21 cellular contexts compared by ENCODE assay signal in genomic region chr16:340370-341091, GRCh38. TPM values are rescaled to one million over a fixed set of nuclear protein-coding genes. Genes with fewer than 3 reads are reported as not detected.
DNase-seq lines count a peak whose midpoint lies in the region; ATAC-seq, FAIRE-seq and TF ChIP-seq lines count a peak whose summit lies in the region.
"Had no signal": no experiment of that assay in that cellular context is flagged by ENCODE, and none has a peak within 500 bp of the region (broad histone marks: within the 10 kb centered on the region; RNA-seq: fewer than 3 reads in every experiment).

No MANE protein-coding gene starts in this region.

- H3K27ac ChIP-seq in SK-N-MC, result peak overlapping the region; percentile 14; the same call in 1 of the 2 replicates
- peak overlapping the region; percentile 88 for H3K27ac ChIP-seq in HepG2 (ENCODE audit: extremely low read length, insufficient read depth, low read length)
- H3K27ac ChIP-seq: hepatocyte, WERI-Rb-1 had no signal

- TF ChIP-seq CTCF in HepG2 (CRISPR knock-in tag; IDR thresholded peaks at IDR 0.05), result peak; percentile 31; the same call in 1 of the 2 replicates

- no peak overlapping the region for H2AFZ ChIP-seq in HepG2 (ENCODE audit: low read length)
- H2AFZ ChIP-seq: hepatocyte had no signal

- H3K4me1 Mint-ChIP-seq in stimulated activated memory B cell treated with anti-CD40 and anti-IgM and Interleukin-4, amounts not matched to agents 10 μg/mL and 1 μg/mL and 100 μg/mL, for 72 hours, result peaks cover 67% of the 10 kb centered on the region

- BruUV-seq in HepG2 (replicated peaks; lab: Mats Ljungman, UMichigan), result no TSS peak

- 55% methylated on average over 14 of the region's 23 CpGs for WGBS in HepG2 (ENCODE audit: low lambda C conversion rate)

- no peak for TF ChIP-seq EP300 in HepG2 (IDR thresholded peaks at IDR 0.05; ENCODE audit: low read depth in 2 of 2, low read length in 2 of 2)
- no peak for TF ChIP-seq EP300 in HepG2 (CRISPR knock-in tag; IDR thresholded peaks at IDR 0.05; ENCODE audit: borderline replicate concordance)

- POLR2A ChIA-PET in HepG2 (lab: Yijun Ruan, JAX), result interaction anchor here (0.8 to 1.1 kb wide), 3 partner anchors 12 to 112 kb away, joined by 4 to 7 read pairs (median 5); partner anchors contain the start of genes AXIN1 and FAM234A

- H4K20me1 ChIP-seq in HepG2 (ENCODE audit: insufficient read depth, low read length), result peaks cover 20% of the 10 kb centered on the region

- ATAC-seq in Right ventricle myocardium superior (ENCODE audit: poor library complexity), result peak; percentile 51
- peak; percentile 80 for ATAC-seq in HepG2
- no peak for ATAC-seq in stimulated activated memory B cell treated with anti-CD40 and anti-IgM and Interleukin-4, amounts not matched to agents 10 μg/mL and 1 μg/mL and 100 μg/mL, for 72 hours

- H3K4me1 ChIP-seq in HepG2 (ENCODE audit: insufficient read depth, low read length), result peaks cover 76% of the 10 kb centered on the region

- in situ Hi-C loops in HepG2 (cut with HindIII; ENCODE audit: extremely low pct_ligation_motif_present, low pct_unique_long_range_greater_than_20kb), result no loop called here

- no peaks in the 10 kb centered on the region for H3K27me3 Mint-ChIP-seq in stimulated activated memory B cell treated with anti-CD40 and anti-IgM and Interleukin-4, amounts not matched to agents 10 μg/mL and 1 μg/mL and 100 μg/mL, for 72 hours
- H3K27me3 Mint-ChIP-seq: activated naive CD8-positive, alpha-beta T cell treated with anti-CD3 and anti-CD28 coated beads, Interleukin-2, amount 10 ng/mL, durations not matched to agents 7 days and 5 days had no signal

- H3K4me2 ChIP-seq in HepG2 (ENCODE audit: low read depth, low read length), result peak overlapping the region; percentile 62
- H3K4me2 ChIP-seq: hepatocyte had no signal

- intact Hi-C loops in Right ventricle myocardium superior (cut with DNase I) (no loop called here), cardiac septum (cut with DNase I) (no loop called here), HepG2 (cut with micrococcal nuclease; ENCODE audit: unreplicated experiment) (no loop called here)

- H3K27ac Mint-ChIP-seq in stimulated activated memory B cell treated with anti-CD40 and anti-IgM and Interleukin-4, amounts not matched to agents 10 μg/mL and 1 μg/mL and 100 μg/mL, for 72 hours, result peak overlapping the region; percentile 46

- H3K36me3 ChIP-seq in SK-N-MC (ENCODE audit: insufficient read depth, low read length) (peaks cover 8% of the 10 kb centered on the region; the same call in 1 of the 2 replicates), HepG2 (replicated peaks in 1 of 2; ENCODE audit: control insufficient read depth in 1 of 2, insufficient read depth in 2 of 2, low read length in 2 of 2) (peaks cover 9 to 11% of the 10 kb centered on the region in 2 experiments; a peak in 4 of 5 replicates)

- FAIRE-seq in HepG2 (lab: Jason Lieb, UNC), result peak; percentile 56
- FAIRE-seq: GM18507, HTR-8/SVneo, kidney had no signal

- H3K9me3 Mint-ChIP-seq in stimulated activated memory B cell treated with anti-CD40 and anti-IgM and Interleukin-4, amounts not matched to agents 10 μg/mL and 1 μg/mL and 100 μg/mL, for 72 hours, result no peaks in the 10 kb centered on the region
- H3K9me3 Mint-ChIP-seq: activated naive CD8-positive, alpha-beta T cell treated with anti-CD3 and anti-CD28 coated beads, Interleukin-2, amount 10 ng/mL, durations not matched to agents 7 days and 5 days had no signal

- H3K4me3 Mint-ChIP-seq in stimulated activated memory B cell treated with anti-CD40 and anti-IgM and Interleukin-4, amounts not matched to agents 10 μg/mL and 1 μg/mL and 100 μg/mL, for 72 hours, result no peak overlapping the region
- H3K4me3 Mint-ChIP-seq: neural crest cell had no signal

- CTCF ChIA-PET in HepG2 (lab: Yijun Ruan, JAX; ENCODE audit: low intra/inter-chr PET ratio, low total read pairs), result no interaction called here

- no peak for DNase-seq in Right ventricle myocardium superior
- no peak for DNase-seq in cardiac septum (ENCODE audit: low spot score)
- DNase-seq in SK-N-MC (ENCODE audit: low read depth, low spot score), result no peak
- DNase-seq in HepG2 (ENCODE audit: low spot score), result peak; percentile 66
- DNase-seq in COR-L47 (lab: John Stamatoyannopoulos, UW), result no peak
- no peak for DNase-seq in OCI-M2 (lab: John Stamatoyannopoulos, UW; ENCODE audit: unreplicated experiment)
- no peak for DNase-seq in DMS79 (lab: John Stamatoyannopoulos, UW)
- DNase-seq: ACHN; activated CD8-positive, alpha-beta memory T cell treated with anti-CD3 and anti-CD28 coated beads for 24 hours; activated naive CD8-positive, alpha-beta T cell treated with anti-CD3 and anti-CD28 coated beads, Interleukin-2, amount 10 ng/mL, durations not matched to agents 7 days and 5 days; activated T-cell treated with anti-CD3 and anti-CD28 coated beads, Interleukin-2, amount 50 U/mL, for 48 hours; kidney; NCI-H1417; NCI-H524 treated with DMSO at 0.1 percent for 48 hours; retina; WERI-Rb-1 had no signal

- H3K9me3 ChIP-seq in SK-N-MC (ENCODE audit: low read depth, low read length) (no peaks in the 10 kb centered on the region), HepG2 (ENCODE audit: low read length) (no peaks in the 10 kb centered on the region)

- no peak for TF ChIP-seq POLR2A in HepG2 (IDR thresholded peaks at IDR 0.05; ENCODE audit: insufficient read depth in 1 of 2, low read depth in 2 of 2, low read length in 2 of 2)

- H3K4me3 ChIP-seq in SK-N-MC (no peak overlapping the region), HepG2 (replicated peaks in 1 of 3; ENCODE audit: insufficient read depth in 1 of 3, low read depth in 2 of 3, low read length in 3 of 3) (peak overlapping the region in 1 of 3 experiments; percentile 35; a peak in 1 of 6 replicates)
- H3K4me3 ChIP-seq: hepatocyte had no signal

- peaks cover 84% of the 10 kb centered on the region for H3K79me2 ChIP-seq in HepG2 (ENCODE audit: insufficient read depth, low read length)

- H3K36me3 Mint-ChIP-seq in stimulated activated memory B cell treated with anti-CD40 and anti-IgM and Interleukin-4, amounts not matched to agents 10 μg/mL and 1 μg/mL and 100 μg/mL, for 72 hours, result peaks cover 42% of the 10 kb centered on the region

- H3K9ac ChIP-seq in SK-N-MC (ENCODE audit: insufficient read length), result no peak overlapping the region
- H3K9ac ChIP-seq in HepG2 (ENCODE audit: insufficient read depth, low read depth, low read length), result peak overlapping the region; percentile 66

- TF ChIP-seq RAD21 in HepG2 (CRISPR knock-in tag; IDR thresholded peaks at IDR 0.05), result peak; percentile 27; the same call in 1 of the 2 replicates

- no peaks in the 10 kb centered on the region for H3K27me3 ChIP-seq in HepG2 (ENCODE audit: control insufficient read depth in 1 of 2, insufficient read depth in 2 of 2, low read length in 2 of 2)
- H3K27me3 ChIP-seq: hepatocyte had no signal

RNA-seq across cellular contexts. Expression of gene AXIN1, which starts 12.0 kb away (rescaled TPM):
- 14.0 TPM for total RNA-seq in Right ventricle myocardium superior
- total RNA-seq in cardiac septum, result 13.5 TPM
- total RNA-seq in HepG2 (2016; rRNA removed; fragmentation: Illumina TruSeq; extraction: Trizol), result 18.8 and 24.0 TPM in 2 replicates
- total RNA-seq in HepG2 (2016; cell fraction: cytosol; rRNA removed; fragmentation: Illumina TruSeq; extraction: Trizol; ENCODE audit: low read depth), result 17.0 and 18.3 TPM in 2 replicates
- total RNA-seq in HepG2 (2016; cell fraction: insoluble cytoplasmic fraction; rRNA removed; fragmentation: Illumina TruSeq; extraction: Trizol), result 14.2 and 23.9 TPM in 2 replicates
- 32.6 and 32.8 TPM in 2 replicates for total RNA-seq in HepG2 (2016; cell fraction: membrane; rRNA removed; fragmentation: Illumina TruSeq; extraction: Trizol)
- 14.9 and 17.5 TPM in 2 replicates for total RNA-seq in HepG2 (2016; cell fraction: nucleus; rRNA removed; fragmentation: Illumina TruSeq; extraction: Trizol)
- 26.0 and 28.5 TPM in 2 replicates for polyA plus RNA-seq in HepG2 (2011; rRNA removed)
- 37.0 and 44.7 TPM in 2 replicates for polyA plus RNA-seq in HepG2 (2011; cell fraction: cytosol; rRNA removed)
- 55.4 and 62.8 TPM in 2 replicates for polyA plus RNA-seq in HepG2 (2011; cell fraction: nucleus; rRNA removed)
- 28.4 and 30.4 TPM in 2 replicates for polyA plus RNA-seq in HepG2 (2012)
- 8.5 and 8.8 TPM in 2 replicates for polyA plus RNA-seq in HepG2 (2016; cell fraction: cytosol; fragmentation: Illumina TruSeq; extraction: Trizol; ENCODE audit: low read depth)
- polyA plus RNA-seq in HepG2 (2016; cell fraction: insoluble cytoplasmic fraction; fragmentation: Illumina TruSeq; extraction: Trizol; ENCODE audit: low read depth), result 19.0 and 24.8 TPM in 2 replicates
- 22.0 and 23.4 TPM in 2 replicates for polyA plus RNA-seq in HepG2 (2016; cell fraction: membrane; fragmentation: Illumina TruSeq; extraction: Trizol; ENCODE audit: low read depth)
- polyA plus RNA-seq in HepG2 (2016; cell fraction: nucleus; fragmentation: Illumina TruSeq; extraction: Trizol; ENCODE audit: insufficient read depth, low read depth), result 30.6 and 31.6 TPM in 2 replicates
- 10.4 and 24.0 TPM in 2 replicates for polyA minus RNA-seq in HepG2 (2011; rRNA and poly(A)+ RNA removed; ENCODE audit: low replicate concordance)
- 21.4 and 23.6 TPM in 2 replicates for polyA minus RNA-seq in HepG2 (2011; cell fraction: cytosol; rRNA and poly(A)+ RNA removed)
- polyA minus RNA-seq in HepG2 (2011; cell fraction: nucleus; rRNA and poly(A)+ RNA removed), result 14.3 and 15.7 TPM in 2 replicates

RNA-seq across cellular contexts. Expression of gene MRPL28, which starts 29.8 kb away (rescaled TPM):
- total RNA-seq in Right ventricle myocardium superior (79.6 TPM), cardiac septum (60.1 TPM), HepG2 (2016; rRNA removed; fragmentation: Illumina TruSeq; extraction: Trizol) (114 and 128 TPM in 2 replicates)
- total RNA-seq in HepG2 (2016; cell fraction: cytosol; rRNA removed; fragmentation: Illumina TruSeq; extraction: Trizol; ENCODE audit: low read depth), result 30.5 and 32.3 TPM in 2 replicates
- 115 and 131 TPM in 2 replicates for total RNA-seq in HepG2 (2016; cell fraction: insoluble cytoplasmic fraction; rRNA removed; fragmentation: Illumina TruSeq; extraction: Trizol)
- total RNA-seq in HepG2 (2016; cell fraction: membrane; rRNA removed; fragmentation: Illumina TruSeq; extraction: Trizol), result 36.8 and 38.6 TPM in 2 replicates
- 35.6 and 38.6 TPM in 2 replicates for total RNA-seq in HepG2 (2016; cell fraction: nucleus; rRNA removed; fragmentation: Illumina TruSeq; extraction: Trizol)
- polyA plus RNA-seq in HepG2 (2011; rRNA removed), result 121 and 135 TPM in 2 replicates
- 141 and 211 TPM in 2 replicates for polyA plus RNA-seq in HepG2 (2011; cell fraction: cytosol; rRNA removed)
- 65.0 and 69.2 TPM in 2 replicates for polyA plus RNA-seq in HepG2 (2011; cell fraction: nucleus; rRNA removed)
- polyA plus RNA-seq in HepG2 (2012), result 50.0 and 56.2 TPM in 2 replicates
- 35.7 and 36.6 TPM in 2 replicates for polyA plus RNA-seq in HepG2 (2016; cell fraction: cytosol; fragmentation: Illumina TruSeq; extraction: Trizol; ENCODE audit: low read depth)
- polyA plus RNA-seq in HepG2 (2016; cell fraction: insoluble cytoplasmic fraction; fragmentation: Illumina TruSeq; extraction: Trizol; ENCODE audit: low read depth), result 162 and 166 TPM in 2 replicates
- polyA plus RNA-seq in HepG2 (2016; cell fraction: membrane; fragmentation: Illumina TruSeq; extraction: Trizol; ENCODE audit: low read depth), result 35.5 and 36.2 TPM in 2 replicates
- polyA plus RNA-seq in HepG2 (2016; cell fraction: nucleus; fragmentation: Illumina TruSeq; extraction: Trizol; ENCODE audit: insufficient read depth, low read depth), result 85.4 and 90.0 TPM in 2 replicates
- polyA minus RNA-seq in HepG2 (2011; rRNA and poly(A)+ RNA removed; ENCODE audit: low replicate concordance), result 51.3 and 73.8 TPM in 2 replicates
- polyA minus RNA-seq in HepG2 (2011; cell fraction: cytosol; rRNA and poly(A)+ RNA removed), result 29.4 and 29.5 TPM in 2 replicates
- 10.2 and 13.2 TPM in 2 replicates for polyA minus RNA-seq in HepG2 (2011; cell fraction: nucleus; rRNA and poly(A)+ RNA removed)

RNA-seq across cellular contexts. Expression of gene PGAP6, which starts 41.2 kb away (rescaled TPM):
- total RNA-seq in Right ventricle myocardium superior (28.1 TPM), cardiac septum (42.8 TPM), HepG2 (2016; rRNA removed; fragmentation: Illumina TruSeq; extraction: Trizol) (33.7 and 52.7 TPM in 2 replicates)
- total RNA-seq in HepG2 (2016; cell fraction: cytosol; rRNA removed; fragmentation: Illumina TruSeq; extraction: Trizol; ENCODE audit: low read depth), result 52.2 and 54.4 TPM in 2 replicates
- 27.1 and 52.1 TPM in 2 replicates for total RNA-seq in HepG2 (2016; cell fraction: insoluble cytoplasmic fraction; rRNA removed; fragmentation: Illumina TruSeq; extraction: Trizol)
- 108 and 112 TPM in 2 replicates for total RNA-seq in HepG2 (2016; cell fraction: membrane; rRNA removed; fragmentation: Illumina TruSeq; extraction: Trizol)
- total RNA-seq in HepG2 (2016; cell fraction: nucleus; rRNA removed; fragmentation: Illumina TruSeq; extraction: Trizol), result 36.6 and 38.8 TPM in 2 replicates
- 136 and 192 TPM in 2 replicates for polyA plus RNA-seq in HepG2 (2011; rRNA removed)
- 183 and 222 TPM in 2 replicates for polyA plus RNA-seq in HepG2 (2011; cell fraction: cytosol; rRNA removed)
- 308 and 324 TPM in 2 replicates for polyA plus RNA-seq in HepG2 (2011; cell fraction: nucleus; rRNA removed)
- polyA plus RNA-seq in HepG2 (2012), result 54.7 and 75.9 TPM in 2 replicates
- polyA plus RNA-seq in HepG2 (2016; cell fraction: cytosol; fragmentation: Illumina TruSeq; extraction: Trizol; ENCODE audit: low read depth), result 90.3 and 94.2 TPM in 2 replicates
- polyA plus RNA-seq in HepG2 (2016; cell fraction: insoluble cytoplasmic fraction; fragmentation: Illumina TruSeq; extraction: Trizol; ENCODE audit: low read depth), result 43.3 and 54.7 TPM in 2 replicates
- polyA plus RNA-seq in HepG2 (2016; cell fraction: membrane; fragmentation: Illumina TruSeq; extraction: Trizol; ENCODE audit: low read depth), result 117 and 127 TPM in 2 replicates
- 107 and 123 TPM in 2 replicates for polyA plus RNA-seq in HepG2 (2016; cell fraction: nucleus; fragmentation: Illumina TruSeq; extraction: Trizol; ENCODE audit: insufficient read depth, low read depth)
- 53.1 and 397 TPM in 2 replicates for polyA minus RNA-seq in HepG2 (2011; rRNA and poly(A)+ RNA removed; ENCODE audit: low replicate concordance)
- polyA minus RNA-seq in HepG2 (2011; cell fraction: cytosol; rRNA and poly(A)+ RNA removed), result 61.4 and 63.3 TPM in 2 replicates
- 26.0 and 48.0 TPM in 2 replicates for polyA minus RNA-seq in HepG2 (2011; cell fraction: nucleus; rRNA and poly(A)+ RNA removed)

RNA-seq across cellular contexts. Expression of gene NME4, which starts 56.5 kb away (rescaled TPM):
- 81.6 TPM for total RNA-seq in Right ventricle myocardium superior
- total RNA-seq in cardiac septum, result 65.0 TPM
- 82.8 and 121 TPM in 2 replicates for total RNA-seq in HepG2 (2016; rRNA removed; fragmentation: Illumina TruSeq; extraction: Trizol)
- 711 and 716 TPM in 2 replicates for total RNA-seq in HepG2 (2016; cell fraction: cytosol; rRNA removed; fragmentation: Illumina TruSeq; extraction: Trizol; ENCODE audit: low read depth)
- total RNA-seq in HepG2 (2016; cell fraction: insoluble cytoplasmic fraction; rRNA removed; fragmentation: Illumina TruSeq; extraction: Trizol), result 79.6 and 119 TPM in 2 replicates
- 463 and 513 TPM in 2 replicates for total RNA-seq in HepG2 (2016; cell fraction: membrane; rRNA removed; fragmentation: Illumina TruSeq; extraction: Trizol)
- total RNA-seq in HepG2 (2016; cell fraction: nucleus; rRNA removed; fragmentation: Illumina TruSeq; extraction: Trizol), result 47.7 and 52.8 TPM in 2 replicates
- polyA plus RNA-seq in HepG2 (2011; rRNA removed), result 263 and 275 TPM in 2 replicates
- 199 and 344 TPM in 2 replicates for polyA plus RNA-seq in HepG2 (2011; cell fraction: cytosol; rRNA removed)
- 245 and 274 TPM in 2 replicates for polyA plus RNA-seq in HepG2 (2011; cell fraction: nucleus; rRNA removed)
- 136 and 145 TPM in 2 replicates for polyA plus RNA-seq in HepG2 (2012)
- polyA plus RNA-seq in HepG2 (2016; cell fraction: cytosol; fragmentation: Illumina TruSeq; extraction: Trizol; ENCODE audit: low read depth), result 1,773 and 1,829 TPM in 2 replicates
- polyA plus RNA-seq in HepG2 (2016; cell fraction: insoluble cytoplasmic fraction; fragmentation: Illumina TruSeq; extraction: Trizol; ENCODE audit: low read depth), result 189 and 200 TPM in 2 replicates
- polyA plus RNA-seq in HepG2 (2016; cell fraction: membrane; fragmentation: Illumina TruSeq; extraction: Trizol; ENCODE audit: low read depth), result 997 and 1,012 TPM in 2 replicates
- 195 and 217 TPM in 2 replicates for polyA plus RNA-seq in HepG2 (2016; cell fraction: nucleus; fragmentation: Illumina TruSeq; extraction: Trizol; ENCODE audit: insufficient read depth, low read depth)
- 21.3 and 147 TPM in 2 replicates for polyA minus RNA-seq in HepG2 (2011; rRNA and poly(A)+ RNA removed; ENCODE audit: low replicate concordance)
- polyA minus RNA-seq in HepG2 (2011; cell fraction: cytosol; rRNA and poly(A)+ RNA removed), result 51.2 and 63.8 TPM in 2 replicates
- polyA minus RNA-seq in HepG2 (2011; cell fraction: nucleus; rRNA and poly(A)+ RNA removed), result 27.2 and 27.9 TPM in 2 replicates

RNA-seq across cellular contexts. Expression of gene PDIA2, which starts 57.6 kb away (rescaled TPM):
- total RNA-seq in Right ventricle myocardium superior (1.8 TPM), cardiac septum (0.81 TPM), HepG2 (2016; rRNA removed; fragmentation: Illumina TruSeq; extraction: Trizol) (0.35 and 0.60 TPM in 2 replicates)
- not detected in 2 replicates for total RNA-seq in HepG2 (2016; cell fraction: cytosol; rRNA removed; fragmentation: Illumina TruSeq; extraction: Trizol; ENCODE audit: low read depth)
- total RNA-seq in HepG2 (2016; cell fraction: insoluble cytoplasmic fraction; rRNA removed; fragmentation: Illumina TruSeq; extraction: Trizol), result 0.50 TPM in 1 of 2 replicates, not detected in the other
- total RNA-seq in HepG2 (2016; cell fraction: membrane; rRNA removed; fragmentation: Illumina TruSeq; extraction: Trizol), result not detected in 2 replicates
- 0.81 and 1.0 TPM in 2 replicates for total RNA-seq in HepG2 (2016; cell fraction: nucleus; rRNA removed; fragmentation: Illumina TruSeq; extraction: Trizol)
- 1.9 and 2.9 TPM in 2 replicates for polyA plus RNA-seq in HepG2 (2011; rRNA removed)
- polyA plus RNA-seq in HepG2 (2011; cell fraction: cytosol; rRNA removed), result 1.2 and 1.4 TPM in 2 replicates
- 10.2 and 14.0 TPM in 2 replicates for polyA plus RNA-seq in HepG2 (2011; cell fraction: nucleus; rRNA removed)
- polyA plus RNA-seq in HepG2 (2012), result 0.63 and 1.1 TPM in 2 replicates
- polyA plus RNA-seq in HepG2 (2016; cell fraction: cytosol; fragmentation: Illumina TruSeq; extraction: Trizol; ENCODE audit: low read depth), result not detected in 2 replicates
- not detected in 2 replicates for polyA plus RNA-seq in HepG2 (2016; cell fraction: insoluble cytoplasmic fraction; fragmentation: Illumina TruSeq; extraction: Trizol; ENCODE audit: low read depth)
- not detected in 2 replicates for polyA plus RNA-seq in HepG2 (2016; cell fraction: membrane; fragmentation: Illumina TruSeq; extraction: Trizol; ENCODE audit: low read depth)
- polyA plus RNA-seq in HepG2 (2016; cell fraction: nucleus; fragmentation: Illumina TruSeq; extraction: Trizol; ENCODE audit: insufficient read depth, low read depth), result 1.8 and 2.1 TPM in 2 replicates
- polyA minus RNA-seq in HepG2 (2011; rRNA and poly(A)+ RNA removed; ENCODE audit: low replicate concordance), result 1.3 TPM in 1 of 2 replicates, not detected in the other
- polyA minus RNA-seq in HepG2 (2011; cell fraction: cytosol; rRNA and poly(A)+ RNA removed), result not detected in 2 replicates
- polyA minus RNA-seq in HepG2 (2011; cell fraction: nucleus; rRNA and poly(A)+ RNA removed), result 0.99 TPM in 1 of 2 replicates, not detected in the other
- total RNA-seq: hepatocyte, kidney had no signal
